In genomic region chr2:206159346-206160123, GRCh38 we compare ENCODE assay signal across 1 cellular context.
TF ChIP-seq lines count a peak whose summit lies in the region.

EEF1B2 (plus strand) TSS chr2:206159895; CDS start chr2:206159980, 85 bp downstream.
NDUFS1 (minus strand) TSS chr2:206159444; CDS start chr2:206153678, 5,766 bp downstream.

TF ChIP-seq in K562, 482 proteins besides CTCF, POLR2A, EP300 and RAD21 (continued from another document and continues in another):
- TF ChIP-seq, protein P1, sequence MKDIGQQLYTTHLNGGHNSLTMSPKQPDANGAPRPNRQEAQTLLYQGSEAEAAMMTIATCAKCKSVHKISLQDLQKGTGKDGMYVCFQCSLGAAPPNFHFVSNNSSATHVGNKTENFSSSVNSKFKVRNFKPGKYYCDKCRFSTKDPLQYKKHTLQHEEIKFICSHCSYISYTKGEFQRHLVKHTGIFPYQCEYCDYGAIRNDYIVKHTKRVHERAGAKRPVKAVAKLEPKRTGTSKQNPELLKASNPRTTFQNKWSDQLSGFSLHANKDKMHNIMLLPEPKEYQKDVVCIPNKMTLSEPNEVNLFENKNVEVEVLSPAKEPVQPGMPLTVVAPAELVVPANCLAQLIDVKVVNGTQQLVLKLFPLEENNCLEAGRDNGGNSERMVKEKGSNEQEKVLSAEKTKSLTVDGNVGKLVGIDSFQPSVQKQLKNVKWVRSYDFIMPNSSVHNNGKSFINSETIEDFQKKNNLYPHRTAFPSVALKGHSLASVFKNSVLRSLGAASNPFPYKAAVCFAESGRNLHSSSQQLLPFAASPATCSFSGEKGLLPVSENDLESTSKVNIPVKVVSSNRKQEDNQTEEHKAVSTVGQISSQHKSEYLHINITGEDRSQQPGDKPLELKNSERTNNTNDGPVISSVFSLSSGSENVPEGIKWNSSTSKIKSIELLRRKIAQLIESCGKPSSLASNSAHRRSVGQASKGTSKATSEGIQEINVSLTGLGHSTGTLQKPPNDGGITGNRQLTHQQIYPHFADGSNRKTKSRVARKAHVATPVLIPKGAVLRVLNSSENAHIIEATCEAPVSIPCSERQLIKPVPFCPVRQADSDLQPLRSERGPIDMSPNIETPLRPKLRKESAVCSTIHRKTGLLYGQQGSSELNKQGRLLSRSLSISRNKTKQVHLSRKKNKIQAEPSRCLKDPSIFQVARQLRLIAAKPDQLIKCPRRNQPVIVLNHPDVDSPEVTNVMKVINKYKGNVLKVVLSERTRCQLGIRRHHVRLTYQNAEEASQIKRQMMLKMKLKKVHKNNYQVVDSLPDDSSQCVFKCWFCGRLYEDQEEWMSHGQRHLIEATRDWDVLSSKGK (CRISPR knock-in tag; IDR thresholded peaks at IDR 0.05), result no peak
- no peak for TF ChIP-seq HES1 (IDR thresholded peaks at IDR 0.05; ENCODE audit: low read depth)
- no peak for TF ChIP-seq ZNF324 (CRISPR knock-in tag; IDR thresholded peaks at IDR 0.05)
- TF ChIP-seq NR2C2 (CRISPR knock-in tag; IDR thresholded peaks at IDR 0.05), result peak; percentile 94
- TF ChIP-seq NR2C2 (tag; IDR thresholded peaks at IDR 0.05), result peak; percentile 99
- TF ChIP-seq SUPT5H (IDR thresholded peaks at IDR 0.05), result peak; percentile 59
- TF ChIP-seq SPI1 (IDR thresholded peaks at IDR 0.05; ENCODE audit: borderline replicate concordance, low read depth, low read length), result no peak
- no peak for TF ChIP-seq ZC3H11A (IDR thresholded peaks at IDR 0.05; ENCODE audit: low read depth, low read length)
- TF ChIP-seq, protein P2, sequence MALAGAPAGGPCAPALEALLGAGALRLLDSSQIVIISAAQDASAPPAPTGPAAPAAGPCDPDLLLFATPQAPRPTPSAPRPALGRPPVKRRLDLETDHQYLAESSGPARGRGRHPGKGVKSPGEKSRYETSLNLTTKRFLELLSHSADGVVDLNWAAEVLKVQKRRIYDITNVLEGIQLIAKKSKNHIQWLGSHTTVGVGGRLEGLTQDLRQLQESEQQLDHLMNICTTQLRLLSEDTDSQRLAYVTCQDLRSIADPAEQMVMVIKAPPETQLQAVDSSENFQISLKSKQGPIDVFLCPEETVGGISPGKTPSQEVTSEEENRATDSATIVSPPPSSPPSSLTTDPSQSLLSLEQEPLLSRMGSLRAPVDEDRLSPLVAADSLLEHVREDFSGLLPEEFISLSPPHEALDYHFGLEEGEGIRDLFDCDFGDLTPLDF (CRISPR knock-in tag; IDR thresholded peaks at IDR 0.05), result peak; percentile 47; the same call in 1 of the 2 replicates
- TF ChIP-seq, protein P3, sequence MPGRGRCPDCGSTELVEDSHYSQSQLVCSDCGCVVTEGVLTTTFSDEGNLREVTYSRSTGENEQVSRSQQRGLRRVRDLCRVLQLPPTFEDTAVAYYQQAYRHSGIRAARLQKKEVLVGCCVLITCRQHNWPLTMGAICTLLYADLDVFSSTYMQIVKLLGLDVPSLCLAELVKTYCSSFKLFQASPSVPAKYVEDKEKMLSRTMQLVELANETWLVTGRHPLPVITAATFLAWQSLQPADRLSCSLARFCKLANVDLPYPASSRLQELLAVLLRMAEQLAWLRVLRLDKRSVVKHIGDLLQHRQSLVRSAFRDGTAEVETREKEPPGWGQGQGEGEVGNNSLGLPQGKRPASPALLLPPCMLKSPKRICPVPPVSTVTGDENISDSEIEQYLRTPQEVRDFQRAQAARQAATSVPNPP (IDR thresholded peaks at IDR 0.05; ENCODE audit: borderline replicate concordance, insufficient read depth, insufficient read length), result no peak
- TF ChIP-seq TEAD1 (CRISPR knock-in tag; IDR thresholded peaks at IDR 0.05), result 0 out of 4 replicates have a peak, but pooled peaks of 1 of the 2 experiments have one; percentile 16
- no peak for TF ChIP-seq KLF13 (tag; IDR thresholded peaks at IDR 0.05; ENCODE audit: borderline replicate concordance, low read depth)
- peak; percentile 64; the same call in 1 of the 2 replicates for TF ChIP-seq HCFC1 (IDR thresholded peaks at IDR 0.05; ENCODE audit: low read depth, low read length)
- no peak for TF ChIP-seq RFX5 (IDR thresholded peaks at IDR 0.05; ENCODE audit: low read depth, low read length)
- peak; percentile 91 for TF ChIP-seq MTA1 (IDR thresholded peaks at IDR 0.05; ENCODE audit: borderline replicate concordance)
- TF ChIP-seq SREBF1 (IDR thresholded peaks at IDR 0.05; ENCODE audit: borderline replicate concordance, low read depth, low read length), result no peak
- TF ChIP-seq GTF2B (IDR thresholded peaks at IDR 0.05; ENCODE audit: extremely low read depth, insufficient read length), result peak; percentile 71
- no peak for TF ChIP-seq ZNF217 (CRISPR knock-in tag; IDR thresholded peaks at IDR 0.05)
- TF ChIP-seq ZNF707 (CRISPR knock-in tag; conservative IDR thresholded peaks at IDR 0.05), result no peak
- no peak for TF ChIP-seq PHB (CRISPR knock-in tag; IDR thresholded peaks at IDR 0.05)
- no peak for TF ChIP-seq RBM22 (IDR thresholded peaks at IDR 0.05; ENCODE audit: low read depth, low read length, poor library complexity, severe bottlenecking)
- TF ChIP-seq MXI1 (IDR thresholded peaks at IDR 0.05; ENCODE audit: low read depth, low read length), result no peak
- TF ChIP-seq FOXA3 (CRISPR knock-in tag; conservative IDR thresholded peaks at IDR 0.05 in 1 of 2, IDR thresholded peaks at IDR 0.05 in 1 of 2), result no peak
- peak; percentile 93 for TF ChIP-seq TBP (optimal IDR thresholded peaks at IDR 0.05; ENCODE audit: low read depth, low read length)
- no peak for TF ChIP-seq DMBX1 (CRISPR knock-in tag; IDR thresholded peaks at IDR 0.05; ENCODE audit: borderline replicate concordance)
- no peak for TF ChIP-seq SMC3 (conservative IDR thresholded peaks at IDR 0.05; ENCODE audit: insufficient read depth, low read depth, low read length)
- no peak for TF ChIP-seq CBX3 (IDR thresholded peaks at IDR 0.05; ENCODE audit: borderline replicate concordance in 1 of 2, low read length in 2 of 2)
- TF ChIP-seq POLR2B (IDR thresholded peaks at IDR 0.05; ENCODE audit: low read depth, partially characterized antibody), result no peak
- TF ChIP-seq SNRNP70 (optimal IDR thresholded peaks at IDR 0.05; ENCODE audit: low read depth, low read length), result no peak
- TF ChIP-seq CREB5 (CRISPR knock-in tag; IDR thresholded peaks at IDR 0.05), result no peak
- TF ChIP-seq, protein P4, sequence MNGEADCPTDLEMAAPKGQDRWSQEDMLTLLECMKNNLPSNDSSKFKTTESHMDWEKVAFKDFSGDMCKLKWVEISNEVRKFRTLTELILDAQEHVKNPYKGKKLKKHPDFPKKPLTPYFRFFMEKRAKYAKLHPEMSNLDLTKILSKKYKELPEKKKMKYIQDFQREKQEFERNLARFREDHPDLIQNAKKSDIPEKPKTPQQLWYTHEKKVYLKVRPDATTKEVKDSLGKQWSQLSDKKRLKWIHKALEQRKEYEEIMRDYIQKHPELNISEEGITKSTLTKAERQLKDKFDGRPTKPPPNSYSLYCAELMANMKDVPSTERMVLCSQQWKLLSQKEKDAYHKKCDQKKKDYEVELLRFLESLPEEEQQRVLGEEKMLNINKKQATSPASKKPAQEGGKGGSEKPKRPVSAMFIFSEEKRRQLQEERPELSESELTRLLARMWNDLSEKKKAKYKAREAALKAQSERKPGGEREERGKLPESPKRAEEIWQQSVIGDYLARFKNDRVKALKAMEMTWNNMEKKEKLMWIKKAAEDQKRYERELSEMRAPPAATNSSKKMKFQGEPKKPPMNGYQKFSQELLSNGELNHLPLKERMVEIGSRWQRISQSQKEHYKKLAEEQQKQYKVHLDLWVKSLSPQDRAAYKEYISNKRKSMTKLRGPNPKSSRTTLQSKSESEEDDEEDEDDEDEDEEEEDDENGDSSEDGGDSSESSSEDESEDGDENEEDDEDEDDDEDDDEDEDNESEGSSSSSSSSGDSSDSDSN (IDR thresholded peaks at IDR 0.05; ENCODE audit: borderline replicate concordance in 1 of 2, low read depth in 2 of 2, low read length in 2 of 2), result no peak
- no peak for TF ChIP-seq CCNT2 (IDR thresholded peaks at IDR 0.05; ENCODE audit: borderline replicate concordance, extremely low read depth, insufficient read length, low read depth, low read length)
- TF ChIP-seq BDP1 (IDR thresholded peaks at IDR 0.05; ENCODE audit: insufficient read depth, insufficient read length), result no peak
- TF ChIP-seq ZKSCAN8 (CRISPR knock-in tag; IDR thresholded peaks at IDR 0.05), result no peak
- peak; percentile 45; the same call in 1 of the 2 replicates for TF ChIP-seq PKNOX1 (IDR thresholded peaks at IDR 0.05)
- TF ChIP-seq ZNF175 (CRISPR knock-in tag; IDR thresholded peaks at IDR 0.05; ENCODE audit: low read depth), result no peak
- TF ChIP-seq E2F3 (CRISPR knock-in tag; IDR thresholded peaks at IDR 0.05), result no peak
- no peak for TF ChIP-seq ZNF3 (CRISPR knock-in tag; IDR thresholded peaks at IDR 0.05)
- TF ChIP-seq ARNT (IDR thresholded peaks at IDR 0.05), result no peak
- TF ChIP-seq GABPA (tag; conservative IDR thresholded peaks at IDR 0.05; ENCODE audit: low read depth), result peak; percentile 96
- no peak for TF ChIP-seq GTF2E2 (tag; IDR thresholded peaks at IDR 0.05)
- TF ChIP-seq ZBTB8A (IDR thresholded peaks at IDR 0.05; ENCODE audit: partially characterized antibody), result no peak
- TF ChIP-seq ZNF644 (tag; IDR thresholded peaks at IDR 0.05; ENCODE audit: low read depth), result no peak
- TF ChIP-seq ARHGAP35 (IDR thresholded peaks at IDR 0.05; ENCODE audit: partially characterized antibody), result no peak
- TF ChIP-seq TEAD2 (tag; IDR thresholded peaks at IDR 0.05), result no peak
- no peak for TF ChIP-seq ZNF778 (CRISPR knock-in tag; IDR thresholded peaks at IDR 0.05)
- TF ChIP-seq DEAF1 (CRISPR knock-in tag; IDR thresholded peaks at IDR 0.05), result peak; percentile 98
- TF ChIP-seq GTF2A2 (tag; IDR thresholded peaks at IDR 0.05), result no peak
- no peak for TF ChIP-seq ADNP (tag; IDR thresholded peaks at IDR 0.05)
- TF ChIP-seq PHTF2 (CRISPR knock-in tag; IDR thresholded peaks at IDR 0.05), result no peak
- no peak for TF ChIP-seq NONO (IDR thresholded peaks at IDR 0.05; ENCODE audit: low read depth in 2 of 2, low read length in 1 of 2)
- no peak for TF ChIP-seq ZNF133 (CRISPR knock-in tag; IDR thresholded peaks at IDR 0.05)
- TF ChIP-seq IRF9 (tag; IDR thresholded peaks at IDR 0.05), result no peak
- TF ChIP-seq ZNF274 (IDR thresholded peaks at IDR 0.05; ENCODE audit: borderline replicate concordance, low read depth, low read length), result no peak
- TF ChIP-seq, protein P5, sequence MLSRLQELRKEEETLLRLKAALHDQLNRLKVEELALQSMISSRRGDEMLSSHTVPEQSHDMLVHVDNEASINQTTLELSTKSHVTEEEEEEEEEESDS (CRISPR knock-in tag; IDR thresholded peaks at IDR 0.05), result no peak
- TF ChIP-seq NFE2 (IDR thresholded peaks at IDR 0.05; ENCODE audit: low read depth), result no peak
- TF ChIP-seq RBBP5 (IDR thresholded peaks at IDR 0.05; ENCODE audit: borderline replicate concordance, insufficient read depth, low read length, poor library complexity, severe bottlenecking), result peak; percentile 34
